8 cellular contexts compared by ENCODE assay signal in the genomic region with DNA sequence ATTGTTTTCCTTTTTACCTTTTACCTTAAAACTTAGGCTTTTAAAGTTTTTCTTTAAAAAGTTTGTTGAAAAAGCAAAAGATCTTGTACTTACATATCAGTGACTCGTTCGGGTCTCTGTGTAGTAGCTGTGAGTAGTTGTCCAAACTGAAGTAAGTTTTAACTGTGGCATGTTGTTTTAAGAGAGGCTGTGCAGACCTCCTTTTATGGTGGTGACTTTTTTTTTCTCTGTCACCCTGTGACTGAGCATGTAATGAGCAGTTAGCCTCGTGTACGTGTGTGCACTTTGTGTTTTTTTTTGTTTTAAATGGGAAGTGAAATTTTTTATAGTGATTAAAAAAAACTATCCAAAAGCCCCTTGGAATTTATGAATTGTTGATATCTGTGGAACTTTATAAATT. TPM values are rescaled to one million over a fixed set of nuclear protein-coding genes. Genes with fewer than 3 reads are reported as not detected.
DNase-seq lines count a peak whose midpoint lies in the region; ATAC-seq and TF ChIP-seq lines count a peak whose summit lies in the region.

A gene with protein sequence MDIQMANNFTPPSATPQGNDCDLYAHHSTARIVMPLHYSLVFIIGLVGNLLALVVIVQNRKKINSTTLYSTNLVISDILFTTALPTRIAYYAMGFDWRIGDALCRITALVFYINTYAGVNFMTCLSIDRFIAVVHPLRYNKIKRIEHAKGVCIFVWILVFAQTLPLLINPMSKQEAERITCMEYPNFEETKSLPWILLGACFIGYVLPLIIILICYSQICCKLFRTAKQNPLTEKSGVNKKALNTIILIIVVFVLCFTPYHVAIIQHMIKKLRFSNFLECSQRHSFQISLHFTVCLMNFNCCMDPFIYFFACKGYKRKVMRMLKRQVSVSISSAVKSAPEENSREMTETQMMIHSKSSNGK (minus strand): TSS at position 153 of the 400 bp plus-strand sequence. CDS start 11,254 bp downstream, outside the sequence.

- no peaks in the 10 kb centered on the region for H3K27me3 Mint-ChIP-seq in activated naive CD8-positive, alpha-beta T cell treated with anti-CD3 and anti-CD28 coated beads, Interleukin-2, amount 10 ng/mL, durations not matched to agents 7 days and 5 days

- no peak within 1 kb of the TSS for H3K27ac ChIP-seq in DOHH2 (ENCODE audit: low read depth, low read length)
- peak within 1 kb of the TSS; percentile 9 to 22 (median 22) for H3K27ac ChIP-seq in right lobe of liver
- peak within 1 kb of the TSS in 3 of 4 donors; percentile 45 to 77 (median 61) for H3K27ac ChIP-seq in upper lobe of left lung

- peaks cover 11% of the 10 kb centered on the region for H3K36me3 ChIP-seq in DOHH2 (ENCODE audit: control insufficient read depth, low read length)
- H3K36me3 ChIP-seq in right lobe of liver = no peaks in the 10 kb centered on the region
- no peaks in the 10 kb centered on the region for H3K36me3 ChIP-seq in upper lobe of left lung

- peaks cover 28% of the 10 kb centered on the region for H3K4me1 ChIP-seq in DOHH2 (ENCODE audit: control insufficient read depth, low read length)
- no peaks in the 10 kb centered on the region for H3K4me1 ChIP-seq in right lobe of liver
- H3K4me1 ChIP-seq in upper lobe of left lung = peaks cover 0 to 16% (median 7%) of the 10 kb centered on the region in 4 donors

- H3K9me3 ChIP-seq in DOHH2 (ENCODE audit: control insufficient read depth, insufficient read depth, low read length) (no peaks in the 10 kb centered on the region), right lobe of liver (no peaks in the 10 kb centered on the region), upper lobe of left lung (no peaks in the 10 kb centered on the region)

- no peaks in the 10 kb centered on the region for H3K9me2 ChIP-seq in DOHH2 (replicated peaks; ENCODE audit: control insufficient read depth, low read length)

- H3K27ac Mint-ChIP-seq in activated naive CD8-positive, alpha-beta T cell treated with anti-CD3 and anti-CD28 coated beads, Interleukin-2, amount 10 ng/mL, durations not matched to agents 7 days and 5 days = peak within 1 kb of the TSS; percentile 83

- peak within 1 kb of the TSS; percentile 25 for H3K4me2 ChIP-seq in DOHH2 (ENCODE audit: low read length)

- no peaks in the 10 kb centered on the region for H3K27me3 ChIP-seq in DOHH2 (ENCODE audit: control insufficient read depth, low read length)
- no peaks in the 10 kb centered on the region for H3K27me3 ChIP-seq in right lobe of liver
- no peaks in the 10 kb centered on the region for H3K27me3 ChIP-seq in upper lobe of left lung

- H4K20me1 ChIP-seq in DOHH2 (ENCODE audit: control insufficient read depth, insufficient read depth, low read depth, low read length) = peaks cover 19% of the 10 kb centered on the region; the same call in 1 of the 2 replicates

- H3K9me3 Mint-ChIP-seq in activated naive CD8-positive, alpha-beta T cell treated with anti-CD3 and anti-CD28 coated beads, Interleukin-2, amount 10 ng/mL, durations not matched to agents 7 days and 5 days = no peaks in the 10 kb centered on the region

- peaks cover 44% of the 10 kb centered on the region for H3K36me3 Mint-ChIP-seq in activated naive CD8-positive, alpha-beta T cell treated with anti-CD3 and anti-CD28 coated beads, Interleukin-2, amount 10 ng/mL, durations not matched to agents 7 days and 5 days

- DNase-seq in GM20000 (ENCODE audit: low spot score) (peak; percentile 68), right lobe of liver (no peak), upper lobe of left lung (no peak), SKM-1 (lab: John Stamatoyannopoulos, UW; ENCODE audit: unreplicated experiment) (no peak), amygdala (lab: John Stamatoyannopoulos, UW) (no peak)
- no peak for DNase-seq in activated naive CD8-positive, alpha-beta T cell treated with anti-CD3 and anti-CD28 coated beads, Interleukin-2, amount 10 ng/mL, durations not matched to agents 7 days and 5 days

- intact Hi-C loops in right lobe of liver (cut with DNase I) = no loop called here

- ATAC-seq in HG03469 (IDR thresholded peaks at IDR 0.05; ENCODE audit: unreplicated experiment) (peak; percentile 36), right lobe of liver (peak; percentile 49 to 65 (median 55)), upper lobe of left lung (ENCODE audit: low FRiP score in 2 of 2) (peak; percentile 52 to 70)
- peak; percentile 87 for ATAC-seq in activated naive CD8-positive, alpha-beta T cell treated with anti-CD3 and anti-CD28 coated beads, Interleukin-2, amount 10 ng/mL, durations not matched to agents 7 days and 5 days (ENCODE audit: low read depth)

- whole genome bisulfite sequencing in right lobe of liver (ENCODE audit: insufficient coverage, low coverage, low lambda C conversion rate, missing lambda C conversion rate) = 39% methylated on average over 4 of the region's 4 CpGs
- 20 to 42% methylated on average over 4 of the region's 4 CpGs for WGBS in upper lobe of left lung, 2 donors

- TF ChIP-seq POLR2A in right lobe of liver (IDR thresholded peaks at IDR 0.05) (peak; percentile 63), upper lobe of left lung (IDR thresholded peaks at IDR 0.05) (peak in 2 of 4 donors; percentile 61 to 80)

- H3F3A ChIP-seq in DOHH2 (ENCODE audit: control insufficient read depth, insufficient read depth) = 0 out of 2 replicates have a peak, but pooled peaks cover 5% of the 10 kb centered on the region

- peaks cover 57% of the 10 kb centered on the region for H3K4me1 Mint-ChIP-seq in activated naive CD8-positive, alpha-beta T cell treated with anti-CD3 and anti-CD28 coated beads, Interleukin-2, amount 10 ng/mL, durations not matched to agents 7 days and 5 days

- H3K4me3 ChIP-seq in DOHH2 (ENCODE audit: low read length) = peak within 1 kb of the TSS; percentile 17; the same call in 1 of the 2 replicates
- H3K4me3 ChIP-seq in right lobe of liver = peak within 1 kb of the TSS in 1 of 3 donors; percentile 1
- H3K4me3 ChIP-seq in upper lobe of left lung = peak within 1 kb of the TSS in 3 of 4 donors; percentile 21 to 35 (median 31)

- peak within 1 kb of the TSS; percentile 74 for H3K4me3 Mint-ChIP-seq in activated naive CD8-positive, alpha-beta T cell treated with anti-CD3 and anti-CD28 coated beads, Interleukin-2, amount 10 ng/mL, durations not matched to agents 7 days and 5 days

- no peak for TF ChIP-seq CTCF in DOHH2 (IDR thresholded peaks at IDR 0.05; ENCODE audit: low read depth, low read length, poor library complexity, severe bottlenecking)
- no peak for TF ChIP-seq CTCF in GM20000 (IDR thresholded peaks at IDR 0.05; ENCODE audit: extremely low read depth, missing control alignments)
- TF ChIP-seq CTCF in right lobe of liver (IDR thresholded peaks at IDR 0.05) = no peak
- no peak for TF ChIP-seq CTCF in upper lobe of left lung (IDR thresholded peaks at IDR 0.05)

- POLR2A ChIA-PET in activated naive CD8-positive, alpha-beta T cell treated with anti-CD3 and anti-CD28 coated beads, Interleukin-2, amount 10 ng/mL, durations not matched to agents 7 days and 5 days (lab: Charles Lee) = interaction anchor here (1.1 to 1.6 kb wide), 2 partner anchors 32 to 46 kb away, joined by 3 read pairs; no protein-coding TSS in a partner anchor

- 0 out of 2 replicates have a peak, but pooled peaks cover 2% of the 10 kb centered on the region for H3K79me2 ChIP-seq in DOHH2 (ENCODE audit: control insufficient read depth, low read length)

- peak in 1 of 4 donors; percentile 1 for TF ChIP-seq EP300 in upper lobe of left lung (IDR thresholded peaks at IDR 0.05)

RNA-seq across cellular contexts. Expression of the gene that starts here (rescaled TPM):
- 10 to 100 TPM; 36.4 to 44.9 TPM for total RNA-seq in activated naive CD8-positive, alpha-beta T cell treated with anti-CD3 and anti-CD28 coated beads, Interleukin-2, amount 10 ng/mL, durations not matched to agents 7 days and 5 days
- 1 to 10 TPM in 3 of 6 experiments, under 1 TPM in 3; 0.26 to 3.2 (median 1.0) TPM for total RNA-seq in right lobe of liver
- 10 to 100 TPM in 3 of 6 donors, 1 to 10 TPM in 3; 2.6 to 13.5 (median 10.0) TPM for total RNA-seq in upper lobe of left lung

Comparison
In these comparisons a context has a peak if more than half of its experiments do, and no peak if none do; other contexts are left out.
1. ATAC-seq: peak in every context shown above with its lines; median percentile 87 in activated naive CD8-positive, alpha-beta T cell treated with anti-CD3 and anti-CD28 coated beads, Interleukin-2, amount 10 ng/mL, durations not matched to agents 7 days and 5 days; 61 in upper lobe of left lung; 55 in right lobe of liver; 36 in HG03469.